ENCODE assay signal across 8 cellular contexts in genomic region chr3:127994011-127994410, GRCh38.
"Had no signal": no experiment of that assay in that cellular context is flagged by ENCODE, and none has a peak within 500 bp of the region (broad histone marks: within the 10 kb centered on the region; RNA-seq: fewer than 3 reads in every experiment).

No MANE protein-coding gene starts in this region.

- H3K4me3 ChIP-seq: GM12878 had no signal

- DNase-seq: GDM1, GF-D8 had no signal

- ATAC-seq: GM12878 had no signal

- FAIRE-seq: G401.6, GM12878, GM12891, GM12892, GM18507, GM19239 had no signal
